ENCODE assay signal across 14 cellular contexts in genomic region chr1:200173097-200173629, GRCh38.
"Had no signal": no experiment of that assay in that cellular context is flagged by ENCODE, and none has a peak within 500 bp of the region (broad histone marks: within the 10 kb centered on the region; RNA-seq: fewer than 3 reads in every experiment).

No MANE protein-coding gene starts in this region.

- H3K9me3 ChIP-seq: body of pancreas, left ventricle myocardium inferior, suprapubic skin, transverse colon, vagina had no signal

- H3K27me3 ChIP-seq: body of pancreas, foreskin keratinocyte, suprapubic skin, transverse colon, vagina had no signal

- H3K27ac ChIP-seq: foreskin keratinocyte, left ventricle myocardium inferior, suprapubic skin, transverse colon, vagina had no signal

- DNase-seq: activated B cell treated with CpG ODN at 0.5 μM for 24 hours; activated CD4-positive, alpha-beta memory T cell treated with anti-CD3 and anti-CD28 coated beads, Interleukin-2, amount 10 ng/mL, durations not matched to agents 7 days and 5 days; activated CD4-positive, alpha-beta T cell treated with anti-CD3 and anti-CD28 coated beads for 4 hours; activated CD8-positive, alpha-beta memory T cell treated with anti-CD3 and anti-CD28 coated beads, Interleukin-2, amount 10 ng/mL, durations not matched to agents 7 days and 5 days; activated naive CD8-positive, alpha-beta T cell treated with anti-CD3 and anti-CD28 coated beads for 36 hours; amygdala; body of pancreas; kidney; left ventricle myocardium inferior; stimulated activated naive CD8-positive, alpha-beta T cell treated with anti-CD3 and anti-CD28 coated beads, Interleukin-15, amount 100 ng/mL, for 72 hours; transverse colon had no signal

- H3K36me3 ChIP-seq: left ventricle myocardium inferior, suprapubic skin, transverse colon, vagina had no signal

- FAIRE-seq: kidney had no signal

- H3K4me1 ChIP-seq: suprapubic skin, transverse colon, vagina had no signal

- H3K4me3 ChIP-seq: body of pancreas, left ventricle myocardium inferior, suprapubic skin, transverse colon, vagina had no signal

- ATAC-seq: activated CD8-positive, alpha-beta memory T cell treated with anti-CD3 and anti-CD28 coated beads, Interleukin-2, amount 10 ng/mL, durations not matched to agents 7 days and 5 days; body of pancreas; stimulated activated naive CD8-positive, alpha-beta T cell treated with anti-CD3 and anti-CD28 coated beads, Interleukin-15, amount 100 ng/mL, for 72 hours had no signal
